In genomic region chr5:1511651-1512540, GRCh38 we compare ENCODE assay signal across 9 cellular contexts. TPM values are rescaled to one million over a fixed set of nuclear protein-coding genes. Genes with fewer than 3 reads are reported as not detected.
DNase-seq lines count a peak whose midpoint lies in the region; ATAC-seq and TF ChIP-seq lines count a peak whose summit lies in the region.
"Had no signal": no experiment of that assay in that cellular context is flagged by ENCODE, and none has a peak within 500 bp of the region (broad histone marks: within the 10 kb centered on the region; RNA-seq: fewer than 3 reads in every experiment).

No MANE protein-coding gene starts in this region.

- peak; percentile 17; the same call in 1 of the 2 replicates for TF ChIP-seq CTCF in GM12874 (IDR thresholded peaks at IDR 0.05; ENCODE audit: insufficient read depth, low read depth, low read length)
- TF ChIP-seq CTCF in RWPE2 (IDR thresholded peaks at IDR 0.05; ENCODE audit: poor library complexity, severe bottlenecking), result peak; percentile 33
- no peak for TF ChIP-seq CTCF in glutamatergic neuron (IDR thresholded peaks at IDR 0.05; ENCODE audit: partially characterized antibody, unreplicated experiment)
- TF ChIP-seq CTCF in spleen (IDR thresholded peaks at IDR 0.05 in 8 of 11, conservative IDR thresholded peaks at IDR 0.05 in 3 of 11), result peak in 3 of 11 experiments; percentile 9 to 11 (median 11)

- peak; percentile 53 for DNase-seq in A172 (ENCODE audit: low spot score)
- peak; percentile 77 for DNase-seq in RWPE2 (ENCODE audit: low spot score)
- peak; percentile 42 for DNase-seq in glutamatergic neuron
- DNase-seq in spleen, result peak; percentile 74

- H3K27me3 Mint-ChIP-seq in glutamatergic neuron (ENCODE audit: unreplicated experiment), result peaks cover 9% of the 10 kb centered on the region

- H3K4me3 ChIP-seq in RWPE2 (ENCODE audit: severe bottlenecking) (no peak overlapping the region), spleen (peak overlapping the region in 1 of 8 donors; percentile 44)

- no peak for TF ChIP-seq POLR2A in spleen (IDR thresholded peaks at IDR 0.05)

- intact Hi-C loops in spleen (cut with DNase I; ENCODE audit: low total_unique reads), result no loop called here

- H3K4me1 ChIP-seq in RWPE2 (ENCODE audit: insufficient read depth, poor library complexity, severe bottlenecking), result peaks cover 11% of the 10 kb centered on the region
- peaks cover 38 to 97% (median 74%) of the 10 kb centered on the region in 6 donors for H3K4me1 ChIP-seq in spleen

- peaks cover 11% of the 10 kb centered on the region for H3K36me3 Mint-ChIP-seq in glutamatergic neuron (ENCODE audit: unreplicated experiment)
- H3K36me3 Mint-ChIP-seq: activated naive CD4-positive, alpha-beta T cell treated with anti-CD3 and anti-CD28 coated beads, Interleukin-2, amount 50 U/mL, for 72 hours had no signal

- H3K27ac Mint-ChIP-seq in glutamatergic neuron (ENCODE audit: unreplicated experiment), result no peak overlapping the region
- H3K27ac Mint-ChIP-seq: activated naive CD4-positive, alpha-beta T cell treated with anti-CD3 and anti-CD28 coated beads, Interleukin-2, amount 50 U/mL, for 72 hours had no signal

- H3K9me3 Mint-ChIP-seq in glutamatergic neuron (ENCODE audit: unreplicated experiment), result peaks cover 11% of the 10 kb centered on the region
- H3K9me3 Mint-ChIP-seq: activated naive CD4-positive, alpha-beta T cell treated with anti-CD3 and anti-CD28 coated beads, Interleukin-2, amount 50 U/mL, for 72 hours had no signal

- peaks cover 25% of the 10 kb centered on the region for H3K4me1 Mint-ChIP-seq in glutamatergic neuron (ENCODE audit: low read depth, unreplicated experiment)

- peaks cover 46% of the 10 kb centered on the region for H3K36me3 ChIP-seq in RWPE2 (ENCODE audit: low read depth)
- H3K36me3 ChIP-seq in spleen, result peaks cover 0 to 92% (median 49%) of the 10 kb centered on the region in 6 donors

- ATAC-seq in RWPE2 (ENCODE audit: low read depth) (peak; percentile 43), HG03097 (IDR thresholded peaks at IDR 0.05; ENCODE audit: low FRiP score, unreplicated experiment) (no peak), GM18519 (IDR thresholded peaks at IDR 0.05; ENCODE audit: low FRiP score, unreplicated experiment) (no peak), GM21528 (IDR thresholded peaks at IDR 0.05; ENCODE audit: low FRiP score, unreplicated experiment) (no peak)
- ATAC-seq: activated naive CD4-positive, alpha-beta T cell treated with anti-CD3 and anti-CD28 coated beads, Interleukin-2, amount 50 U/mL, for 72 hours had no signal

- no peaks in the 10 kb centered on the region for H3K27me3 ChIP-seq in RWPE2 (ENCODE audit: insufficient read depth, poor library complexity, severe bottlenecking)
- H3K27me3 ChIP-seq in spleen (replicated peaks in 1 of 7), result no peaks in the 10 kb centered on the region

- no peaks in the 10 kb centered on the region for H3K9me3 ChIP-seq in RWPE2 (ENCODE audit: severe bottlenecking)
- no peaks in the 10 kb centered on the region for H3K9me3 ChIP-seq in spleen

- peak overlapping the region; percentile 5 for H3K4me3 Mint-ChIP-seq in glutamatergic neuron (ENCODE audit: unreplicated experiment)

- H3K27ac ChIP-seq in RWPE2 (ENCODE audit: poor library complexity, severe bottlenecking) (no peak overlapping the region), spleen (peak overlapping the region in 2 of 8 donors; percentile 77 to 86)

- 70 to 90% (median 86%) methylated on average over 4 to 21 of the region's 21 CpGs for WGBS in spleen, 5 donors

RNA-seq across cellular contexts. Expression of gene LPCAT1, which starts 11.9 kb away (rescaled TPM):
- total RNA-seq in A172 (2014; rRNA removed; shearing (Covaris generic)), result 46.1 and 97.1 TPM in 2 replicates
- total RNA-seq in glutamatergic neuron (ENCODE audit: unreplicated experiment) (113 TPM), spleen (100 to 1,000 TPM; 126 to 322 (median 223) TPM)
- polyA plus RNA-seq in spleen, result 100 to 1,000 TPM in 1 of 3 donors, 10 to 100 TPM in 2; 52.2 to 123 (median 94.8) TPM
